ENCODE assay signal across 7 cellular contexts in genomic region chr10:10397906-10398305, GRCh38.
"Had no signal": no experiment of that assay in that cellular context is flagged by ENCODE, and none has a peak within 500 bp of the region (broad histone marks: within the 10 kb centered on the region; RNA-seq: fewer than 3 reads in every experiment).

No MANE protein-coding gene starts in this region.

- FAIRE-seq: H1, H54, HepG2 had no signal

- DNase-seq: H9, HCEC 1CT, HFFc6 had no signal

- H3K4me3 ChIP-seq: GM23338 had no signal
